29 cellular contexts compared by ENCODE assay signal in the genomic region with DNA sequence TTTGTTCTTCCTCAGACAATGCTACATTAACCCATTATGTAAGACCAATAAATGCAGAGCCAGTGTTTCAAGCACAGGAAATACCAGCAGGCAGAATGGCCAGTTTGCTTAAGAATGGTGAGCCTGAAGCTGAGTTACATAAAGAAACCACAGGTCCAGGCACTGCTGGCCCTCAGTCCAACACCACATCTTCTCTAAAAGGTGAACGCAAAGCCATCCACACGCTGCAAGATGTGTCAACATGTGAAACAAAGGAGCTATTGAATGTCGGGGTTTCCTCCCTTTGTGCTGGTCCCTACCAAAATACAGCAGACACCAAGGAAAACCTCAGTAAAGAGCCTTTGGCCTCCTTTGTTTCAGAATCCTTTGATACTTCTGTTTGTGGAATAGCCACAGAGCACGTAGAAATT.
"Had no signal": no experiment of that assay in that cellular context is flagged by ENCODE, and none has a peak within 500 bp of the region (broad histone marks: within the 10 kb centered on the region; RNA-seq: fewer than 3 reads in every experiment).

No MANE protein-coding gene starts in this region.

- H3K27ac ChIP-seq: brain microvascular endothelial cell, epithelial cell of prostate, left lung, lower lobe of right lung, right atrium auricular region, suprapubic skin, tibial artery, upper lobe of right lung had no signal

- H3K9me3 ChIP-seq: left lung, lower lobe of right lung, right atrium auricular region, suprapubic skin, tibial artery, upper lobe of right lung had no signal

- H3K4me1 ChIP-seq: left lung, lower lobe of right lung, right atrium auricular region, suprapubic skin, upper lobe of right lung had no signal

- H3K27me3 ChIP-seq: brain microvascular endothelial cell, left lung, right atrium auricular region, suprapubic skin, tibial artery, upper lobe of right lung had no signal

- DNase-seq: activated CD4-positive, alpha-beta T cell treated with anti-CD3 and anti-CD28 coated beads for 4 hours; activated CD4-positive, alpha-beta T cell treated with anti-CD3 and anti-CD28 coated beads, Interleukin-2, amount 50 U/mL, for 4 hours; activated CD8-positive, alpha-beta memory T cell treated with anti-CD3 and anti-CD28 coated beads, Interleukin-2, amount 50 U/mL, for 4 hours; activated gamma-delta T cell treated with Interleukin-2 at 50 U/mL for 16 hours; activated naive CD4-positive, alpha-beta T cell treated with anti-CD3 and anti-CD28 coated beads, Interleukin-2, amount 50 U/mL, for 16 hours; activated T-cell treated with anti-CD3 and anti-CD28 coated beads, Interleukin-2, amount 50 U/mL, for 24 hours; amniotic stem cell; brain microvascular endothelial cell; caudate nucleus; cortex of kidney; glutamatergic neuron; left lung; lower lobe of right lung; mesenchymal stem cell; occipital lobe; stimulated activated CD4-positive, alpha-beta T cell treated with anti-CD3 and anti-CD28 coated beads, Interleukin-15, amount 100 ng/mL, for 24 hours; stimulated activated CD4-positive, alpha-beta T cell treated with anti-CD3 and anti-CD28 coated beads, Interleukin-2, amount 100 ng/mL, for 24 hours; stimulated activated naive CD4-positive, alpha-beta T cell; T-cell; tibial artery; upper lobe of right lung had no signal

- H3K4me3 ChIP-seq: left lung, lower lobe of right lung, right atrium auricular region, suprapubic skin, tibial artery, upper lobe of right lung had no signal

- ATAC-seq: activated T-helper 17 cell treated with anti-CD3 and anti-CD28 coated beads, Interleukin-2, amount 50 U/mL, for 72 hours; left lung; lower lobe of right lung; natural killer cell treated with Interleukin-12 subunit alpha and Interleukin-12 subunit beta and Interleukin-15 and Interleukin-18, amount 100 ng/mL, for 72 hours; T-cell; upper lobe of right lung had no signal

- FAIRE-seq: astrocyte, frontal cortex, islet of Langerhans had no signal
